ENCODE assay signal across 2 cellular contexts in genomic region chr9:110911659-110912473, GRCh38.
TF ChIP-seq lines count a peak whose summit lies in the region.

No MANE protein-coding gene starts in this region.

TF ChIP-seq in liver, 16 proteins besides CTCF, POLR2A, EP300 and RAD21 (continued from another document):
- no peak for TF ChIP-seq REST (IDR thresholded peaks at IDR 0.05)

TF ChIP-seq in HepG2, 621 proteins besides CTCF, POLR2A, EP300 and RAD21 (continued from another document):
- TF ChIP-seq NFRKB (IDR thresholded peaks at IDR 0.05): no peak
- TF ChIP-seq GMEB1 (CRISPR knock-in tag; IDR thresholded peaks at IDR 0.05; ENCODE audit: borderline replicate concordance): no peak
- TF ChIP-seq ATAD3A (CRISPR knock-in tag; IDR thresholded peaks at IDR 0.05): no peak
